14 cellular contexts compared by ENCODE assay signal in genomic region chr4:102321260-102321991, GRCh38. TPM values are rescaled to one million over a fixed set of nuclear protein-coding genes. Genes with fewer than 3 reads are reported as not detected.
DNase-seq lines count a peak whose midpoint lies in the region; ATAC-seq and TF ChIP-seq lines count a peak whose summit lies in the region.
"Had no signal": no experiment of that assay in that cellular context is flagged by ENCODE, and none has a peak within 500 bp of the region (broad histone marks: within the 10 kb centered on the region; RNA-seq: fewer than 3 reads in every experiment).

No MANE protein-coding gene starts in this region.

- POLR2A ChIA-PET in activated CD4-positive, alpha-beta T cell treated with anti-CD3 and anti-CD28 coated beads for 36 hours (lab: Charles Lee) = interaction anchor here (0.5 kb wide), 1 partner anchor 188 kb away, joined by 4 read pairs; no protein-coding TSS in a partner anchor

- H3K4me2 ChIP-seq in GM23338 = peak overlapping the region; percentile 66

- H4K20me1 ChIP-seq in GM23338 (replicated peaks; ENCODE audit: insufficient read depth) = no peaks in the 10 kb centered on the region

- no peaks in the 10 kb centered on the region for H3K79me2 ChIP-seq in GM23338 (replicated peaks; ENCODE audit: insufficient read depth)

- no peaks in the 10 kb centered on the region for H3K9me2 ChIP-seq in GM23338 (ENCODE audit: insufficient read depth)

- ATAC-seq in activated CD4-positive, alpha-beta T cell treated with anti-CD3 and anti-CD28 coated beads for 36 hours = peak; percentile 61
- ATAC-seq in GM23338 (peak; percentile 22), HG03457 (IDR thresholded peaks at IDR 0.05; ENCODE audit: unreplicated experiment) (peak; percentile 86)
- ATAC-seq in stimulated activated memory B cell treated with anti-CD40 and anti-IgM and Interleukin-4, amounts not matched to agents 10 μg/mL and 1 μg/mL and 100 μg/mL, for 72 hours = peak; percentile 84
- ATAC-seq: body of pancreas had no signal

- H3K27me3 Mint-ChIP-seq in activated CD4-positive, alpha-beta T cell treated with anti-CD3 and anti-CD28 coated beads for 36 hours = no peaks in the 10 kb centered on the region
- peaks cover 5% of the 10 kb centered on the region for H3K27me3 Mint-ChIP-seq in GM23338 (ENCODE audit: insufficient read depth, low read depth, poor library complexity)
- no peaks in the 10 kb centered on the region for H3K27me3 Mint-ChIP-seq in stimulated activated memory B cell treated with anti-CD40 and anti-IgM and Interleukin-4, amounts not matched to agents 10 μg/mL and 1 μg/mL and 100 μg/mL, for 72 hours

- no peak overlapping the region for H2AFZ ChIP-seq in GM23338

- peak overlapping the region; percentile 62 for H3K27ac ChIP-seq in GM23338 (ENCODE audit: low read depth)
- H3K27ac ChIP-seq: 22Rv1, body of pancreas had no signal

- no peak for TF ChIP-seq CTCF in GM23338 (conservative IDR thresholded peaks at IDR 0.05; ENCODE audit: low read depth in 2 of 2)

- intact Hi-C loops in activated CD4-positive, alpha-beta T cell treated with anti-CD3 and anti-CD28 coated beads for 36 hours (cut with DNase I, micrococcal nuclease) = no loop called here

- CTCF ChIA-PET in activated CD4-positive, alpha-beta T cell treated with anti-CD3 and anti-CD28 coated beads for 36 hours (lab: Charles Lee) = interaction anchor here (0.6 to 1.3 kb wide), 3 partner anchors 11 to 427 kb away, joined by 3 read pairs; no protein-coding TSS in a partner anchor

- peaks cover 33% of the 10 kb centered on the region for H3K4me1 Mint-ChIP-seq in activated CD4-positive, alpha-beta T cell treated with anti-CD3 and anti-CD28 coated beads for 36 hours
- peaks cover 51% of the 10 kb centered on the region for H3K4me1 Mint-ChIP-seq in GM23338
- H3K4me1 Mint-ChIP-seq in stimulated activated memory B cell treated with anti-CD40 and anti-IgM and Interleukin-4, amounts not matched to agents 10 μg/mL and 1 μg/mL and 100 μg/mL, for 72 hours = peaks cover 33% of the 10 kb centered on the region

- no peaks in the 10 kb centered on the region for H3K36me3 ChIP-seq in GM23338 (ENCODE audit: insufficient read depth)

- H3K27me3 ChIP-seq in GM23338 (ENCODE audit: insufficient read depth) = no peaks in the 10 kb centered on the region
- H3K27me3 ChIP-seq: body of pancreas had no signal

- no peak for DNase-seq in activated CD4-positive, alpha-beta T cell treated with anti-CD3 and anti-CD28 coated beads for 36 hours
- DNase-seq in activated CD4-positive, alpha-beta T cell treated with anti-CD3 and anti-CD28 coated beads, Interleukin-2, amount 50 U/mL, for 48 hours = no peak
- DNase-seq in GM23338 (ENCODE audit: low spot score) (peak; percentile 34), ureter (ENCODE audit: low spot score) (no peak), putamen (ENCODE audit: low spot score) (no peak), DMS153 (lab: John Stamatoyannopoulos, UW) (no peak)
- DNase-seq: activated CD4-positive, alpha-beta T cell treated with anti-CD3 and anti-CD28 coated beads for 4 hours; body of pancreas; mesenchymal stem cell; OCI-M1; small intestine had no signal

- no peak overlapping the region for H3K4me3 Mint-ChIP-seq in activated CD4-positive, alpha-beta T cell treated with anti-CD3 and anti-CD28 coated beads for 36 hours
- H3K4me3 Mint-ChIP-seq in GM23338 = no peak overlapping the region; the same call in 2 of the 3 replicates
- H3K4me3 Mint-ChIP-seq in stimulated activated memory B cell treated with anti-CD40 and anti-IgM and Interleukin-4, amounts not matched to agents 10 μg/mL and 1 μg/mL and 100 μg/mL, for 72 hours = peak overlapping the region; percentile 18

- no peak overlapping the region for H3K4me3 ChIP-seq in GM23338
- H3K4me3 ChIP-seq: body of pancreas had no signal

- H3F3A ChIP-seq in GM23338 (replicated peaks; ENCODE audit: low read depth) = 0 out of 2 replicates have a peak, but pooled peaks cover 3% of the 10 kb centered on the region

- H3K9me3 Mint-ChIP-seq in activated CD4-positive, alpha-beta T cell treated with anti-CD3 and anti-CD28 coated beads for 36 hours (ENCODE audit: low read depth) = no peaks in the 10 kb centered on the region
- H3K9me3 Mint-ChIP-seq in GM23338 = no peaks in the 10 kb centered on the region
- H3K9me3 Mint-ChIP-seq in stimulated activated memory B cell treated with anti-CD40 and anti-IgM and Interleukin-4, amounts not matched to agents 10 μg/mL and 1 μg/mL and 100 μg/mL, for 72 hours = no peaks in the 10 kb centered on the region

- H3K36me3 Mint-ChIP-seq in activated CD4-positive, alpha-beta T cell treated with anti-CD3 and anti-CD28 coated beads for 36 hours (ENCODE audit: low read depth) = peaks cover 13% of the 10 kb centered on the region
- no peaks in the 10 kb centered on the region for H3K36me3 Mint-ChIP-seq in GM23338 (ENCODE audit: low read depth)
- H3K36me3 Mint-ChIP-seq in stimulated activated memory B cell treated with anti-CD40 and anti-IgM and Interleukin-4, amounts not matched to agents 10 μg/mL and 1 μg/mL and 100 μg/mL, for 72 hours = peaks cover 33% of the 10 kb centered on the region

- peaks cover 44% of the 10 kb centered on the region for H3K4me1 ChIP-seq in GM23338 (ENCODE audit: insufficient read depth)

- H3K27ac Mint-ChIP-seq in activated CD4-positive, alpha-beta T cell treated with anti-CD3 and anti-CD28 coated beads for 36 hours = no peak overlapping the region
- H3K27ac Mint-ChIP-seq in GM23338 = peak overlapping the region; percentile 66
- H3K27ac Mint-ChIP-seq in stimulated activated memory B cell treated with anti-CD40 and anti-IgM and Interleukin-4, amounts not matched to agents 10 μg/mL and 1 μg/mL and 100 μg/mL, for 72 hours = peak overlapping the region; percentile 21

TF ChIP-seq in GM23338, 12 proteins besides CTCF, POLR2A, EP300 and RAD21 (continues in another document):
- 0 out of 2 replicates have a peak, but pooled peaks have one; percentile 3 for TF ChIP-seq ZNF462 (CRISPR knock-in tag; IDR thresholded peaks at IDR 0.05)

RNA-seq across cellular contexts. Expression of gene SLC39A8, which starts 23.9 kb away (rescaled TPM):
- total RNA-seq in activated CD4-positive, alpha-beta T cell treated with anti-CD3 and anti-CD28 coated beads for 36 hours = 10 to 100 TPM; 46.9 to 53.5 TPM
- 42.5 and 42.9 TPM in 2 replicates for total RNA-seq in GM23338 (2014; rRNA removed; shearing (Covaris generic))
- 18.7 and 20.1 TPM in 2 replicates for polyA plus RNA-seq in GM23338 (2016; fragmentation: Nextera tagmentation; extraction: Ambion mirVana)
- total RNA-seq in ureter = 12.9 TPM

Comparison
In these comparisons a context has a peak if more than half of its experiments do, and no peak if none do; other contexts are left out.
1. ATAC-seq: peak in every context shown above with its lines; median percentile 86 in HG03457; 84 in stimulated activated memory B cell treated with anti-CD40 and anti-IgM and Interleukin-4, amounts not matched to agents 10 μg/mL and 1 μg/mL and 100 μg/mL, for 72 hours; 61 in activated CD4-positive, alpha-beta T cell treated with anti-CD3 and anti-CD28 coated beads for 36 hours; 22 in GM23338.